In genomic region chr6:27556406-27556805, GRCh38 we compare ENCODE assay signal across 20 cellular contexts.
"Had no signal": no experiment of that assay in that cellular context is flagged by ENCODE, and none has a peak within 500 bp of the region (broad histone marks: within the 10 kb centered on the region; RNA-seq: fewer than 3 reads in every experiment).

No MANE protein-coding gene starts in this region.

- H3K27me3 ChIP-seq: ovary had no signal

- H3K36me3 Mint-ChIP-seq: type B pancreatic cell had no signal

- H3K27ac ChIP-seq: esophagus squamous epithelium, foreskin keratinocyte, neural progenitor cell, ovary, right atrium auricular region, sigmoid colon, skin epidermis, stomach had no signal

- H3K36me3 ChIP-seq: esophagus squamous epithelium, neural progenitor cell, ovary, right atrium auricular region, sigmoid colon, stomach had no signal

- H3K4me2 ChIP-seq: neural progenitor cell had no signal

- FAIRE-seq: colon, urothelium cell line had no signal

- H3K27ac Mint-ChIP-seq: dendritic cell treated with granulocyte-macrophage colony-stimulating factor and Interleukin-4, amounts not matched to agents 40 ng/mL and 50 ng/mL, for 4 days; effector memory CD8-positive, alpha-beta T cell; immature natural killer cell; natural killer cell treated with Interleukin-12 subunit alpha and Interleukin-12 subunit beta and Interleukin-15 and Interleukin-18, amount 100 ng/mL, for 72 hours; neural progenitor cell; type B pancreatic cell had no signal

- H2AFZ ChIP-seq: neural progenitor cell had no signal

- H3K9me3 ChIP-seq: esophagus squamous epithelium, ovary, sigmoid colon had no signal

- H3K4me3 ChIP-seq: esophagus squamous epithelium, neural progenitor cell, ovary, right atrium auricular region, sigmoid colon, skin epidermis, stomach had no signal

- DNase-seq: effector memory CD8-positive, alpha-beta T cell; esophagus squamous epithelium; foreskin keratinocyte; immature natural killer cell; nucleus accumbens; ovary; sigmoid colon; stimulated activated CD4-positive, alpha-beta T cell treated with anti-CD3 and anti-CD28 coated beads, Interleukin-2, amount 100 ng/mL, for 24 hours; stimulated activated CD4-positive, alpha-beta T cell treated with anti-CD3 and anti-CD28 coated beads, Interleukin-4, amount 100 ng/mL, for 4 hours; stimulated activated naive CD4-positive, alpha-beta T cell; stomach; substantia nigra had no signal

- H3K9me3 Mint-ChIP-seq: dendritic cell treated with granulocyte-macrophage colony-stimulating factor and Interleukin-4, amounts not matched to agents 40 ng/mL and 50 ng/mL, for 4 days; natural killer cell treated with Interleukin-12 subunit alpha and Interleukin-12 subunit beta and Interleukin-15 and Interleukin-18, amount 100 ng/mL, for 72 hours; type B pancreatic cell had no signal

- H3K4me1 ChIP-seq: foreskin keratinocyte, neural progenitor cell, right atrium auricular region, sigmoid colon had no signal

- H3K4me3 Mint-ChIP-seq: dendritic cell treated with granulocyte-macrophage colony-stimulating factor and Interleukin-4, amounts not matched to agents 40 ng/mL and 50 ng/mL, for 4 days; effector memory CD8-positive, alpha-beta T cell; immature natural killer cell; natural killer cell treated with Interleukin-12 subunit alpha and Interleukin-12 subunit beta and Interleukin-15 and Interleukin-18, amount 100 ng/mL, for 72 hours; neural progenitor cell; type B pancreatic cell had no signal

- ATAC-seq: effector memory CD8-positive, alpha-beta T cell; foreskin keratinocyte; natural killer cell treated with Interleukin-12 subunit alpha and Interleukin-12 subunit beta and Interleukin-15 and Interleukin-18, amount 100 ng/mL, for 72 hours had no signal

- H3K9ac ChIP-seq: neural progenitor cell had no signal
